8 cellular contexts compared by ENCODE assay signal in the genomic region with DNA sequence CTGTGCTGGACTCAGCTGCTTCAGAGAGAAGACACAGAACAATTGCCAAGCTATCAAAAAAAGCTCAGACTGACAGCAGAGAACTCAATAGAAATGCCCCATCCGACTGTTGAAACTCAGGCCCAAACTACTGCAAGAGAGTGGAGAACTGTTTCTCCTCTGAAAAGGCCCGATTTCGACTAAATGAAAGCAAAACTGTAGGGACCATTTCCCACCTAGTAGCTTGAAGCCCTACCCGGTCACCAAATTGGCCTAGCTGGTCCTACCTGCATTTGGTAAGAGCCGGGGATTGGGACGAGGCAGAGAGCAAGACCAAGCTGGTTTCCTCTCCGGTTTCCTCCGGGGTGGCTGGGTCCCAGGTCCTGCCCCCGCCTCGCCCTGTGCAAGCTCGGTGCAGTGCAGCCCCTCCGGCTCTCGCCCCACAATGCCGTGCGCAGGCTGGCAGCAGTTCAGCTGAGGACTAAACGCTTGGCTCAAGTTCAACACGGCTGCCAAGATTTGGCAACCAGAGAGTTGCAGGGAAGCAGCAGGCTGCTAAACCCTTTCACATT.
DNase-seq lines count a peak whose midpoint lies in the region; ATAC-seq and TF ChIP-seq lines count a peak whose summit lies in the region.

No MANE protein-coding gene starts in this region.

- no peak overlapping the region for H3K9ac ChIP-seq in smooth muscle cell (ENCODE audit: low read depth)

- no peak overlapping the region for H2AFZ ChIP-seq in smooth muscle cell (ENCODE audit: low read depth)

- TF ChIP-seq POLR2A in body of pancreas (IDR thresholded peaks at IDR 0.05) = peak in 2 of 3 donors; percentile 44 to 51

- no peaks in the 10 kb centered on the region for H3K79me2 ChIP-seq in smooth muscle cell (ENCODE audit: low read depth)

- no peaks in the 10 kb centered on the region for H3K27me3 ChIP-seq in body of pancreas
- H3K27me3 ChIP-seq in smooth muscle cell (ENCODE audit: low read depth) = no peaks in the 10 kb centered on the region

- DNase-seq in HK-2 (ENCODE audit: unreplicated experiment) (peak; percentile 0), body of pancreas (peak; percentile 75 to 88 (median 79)), middle frontal gyrus (ENCODE audit: extremely low spot score, low spot score) (peak; percentile 50), smooth muscle cell (lab: John Stamatoyannopoulos, UW; ENCODE audit: unreplicated experiment) (no peak), NCI-H146 treated with DMSO at 0.1 percent for 48 hours (lab: John Stamatoyannopoulos, UW; ENCODE audit: unreplicated experiment) (no peak), NCI-H187 (lab: John Stamatoyannopoulos, UW) (no peak)
- DNase-seq in stimulated activated CD8-positive, alpha-beta memory T cell treated with anti-CD3 and anti-CD28 coated beads, Interleukin-15, amount 100 ng/mL, for 4 hours (ENCODE audit: low read depth in 2 of 2) = peak; percentile 46 to 49

- H3K9me3 ChIP-seq in body of pancreas (no peaks in the 10 kb centered on the region), smooth muscle cell (replicated peaks; ENCODE audit: low read depth) (no peaks in the 10 kb centered on the region)

- peaks cover 23% of the 10 kb centered on the region for H3K4me1 ChIP-seq in body of pancreas
- no peaks in the 10 kb centered on the region for H3K4me1 ChIP-seq in smooth muscle cell (ENCODE audit: low read depth)

- ATAC-seq in body of pancreas = peak; percentile 78

- H4K20me1 ChIP-seq in smooth muscle cell (ENCODE audit: low read depth) = no peaks in the 10 kb centered on the region

- H3K4me3 ChIP-seq in body of pancreas = no peak overlapping the region
- H3K4me3 ChIP-seq in smooth muscle cell = no peak overlapping the region

- 25 to 27% methylated on average over 11 to 16 of the region's 17 CpGs for WGBS in body of pancreas, 2 donors
- 83% methylated on average over 17 of the region's 17 CpGs for WGBS in smooth muscle cell (ENCODE audit: low lambda C conversion rate)

- H3K36me3 ChIP-seq in body of pancreas (replicated peaks in 1 of 2; ENCODE audit: insufficient read depth in 1 of 2, low read depth in 2 of 2) (no peaks in the 10 kb centered on the region), smooth muscle cell (ENCODE audit: low read depth) (no peaks in the 10 kb centered on the region)

- no peaks in the 10 kb centered on the region for H3F3A ChIP-seq in smooth muscle cell (ENCODE audit: low read depth)

- H3K4me2 ChIP-seq in smooth muscle cell = no peak overlapping the region

- intact Hi-C loops in body of pancreas (cut with DNase I) = no loop called here

- TF ChIP-seq CTCF in VCaP (conservative IDR thresholded peaks at IDR 0.05) (no peak), body of pancreas (IDR thresholded peaks at IDR 0.05) (no peak), smooth muscle cell (IDR thresholded peaks at IDR 0.05; ENCODE audit: borderline replicate concordance, insufficient read depth, poor library complexity, severe bottlenecking) (no peak)

- peak overlapping the region; percentile 25 for H3K27ac ChIP-seq in VCaP
- peak overlapping the region; percentile 10 to 76 (median 56) for H3K27ac ChIP-seq in body of pancreas
- no peak overlapping the region for H3K27ac ChIP-seq in smooth muscle cell (ENCODE audit: low read depth)

Comparison
In these comparisons a context has a peak if more than half of its experiments do, and no peak if none do; other contexts are left out.
1. DNase-seq: peak in HK-2 (single experiment), body of pancreas (4 of 4), middle frontal gyrus (single experiment) and stimulated activated CD8-positive, alpha-beta memory T cell treated with anti-CD3 and anti-CD28 coated beads, Interleukin-15, amount 100 ng/mL, for 4 hours (2 of 2); none in smooth muscle cell (single experiment), NCI-H146 treated with DMSO at 0.1 percent for 48 hours (single experiment) and NCI-H187 (0 of 2).